ENCODE assay signal across 1 cellular context in the genomic region with DNA sequence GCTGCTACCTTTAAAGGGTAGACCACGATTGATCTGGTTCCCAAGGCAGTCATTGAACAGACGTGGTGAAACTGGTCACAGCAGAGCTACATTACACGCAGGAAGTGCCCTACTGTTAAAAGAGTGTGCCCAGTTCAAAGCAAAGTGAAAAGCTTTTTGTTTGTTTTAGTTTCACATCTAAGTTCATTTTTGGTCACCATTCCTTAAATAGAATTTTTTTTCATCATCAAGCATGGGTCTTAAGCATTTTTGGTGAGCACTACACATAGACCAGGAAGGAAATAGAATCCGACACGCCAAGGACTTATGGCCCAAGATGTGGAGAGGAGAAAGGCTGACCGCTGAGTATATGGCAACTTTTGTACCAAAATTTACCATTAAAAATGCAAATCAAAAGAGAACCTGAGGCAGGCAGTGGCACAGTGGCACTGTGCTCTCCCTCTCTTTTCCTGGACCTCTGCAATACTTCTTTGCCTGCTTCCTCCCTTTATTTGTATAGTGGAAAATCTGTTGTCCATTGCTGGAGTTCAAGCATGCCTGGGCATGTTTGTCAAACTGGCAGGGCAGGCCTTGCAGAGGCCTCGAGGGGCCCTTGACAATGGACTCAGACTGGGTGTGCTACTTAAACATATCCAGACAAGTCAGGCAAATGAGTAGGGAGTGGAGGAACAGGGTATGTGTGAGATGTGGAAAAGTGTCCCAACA.
A peak's percentile ranks its signal among the peaks of the same experiment; 100 is the strongest.
TF ChIP-seq lines count a peak whose summit lies in the region.

No MANE protein-coding gene starts in this region.

TF ChIP-seq in HepG2, 621 proteins besides CTCF, POLR2A, EP300 and RAD21 (continued from another document and continues in another):
- TF ChIP-seq, protein P1, sequence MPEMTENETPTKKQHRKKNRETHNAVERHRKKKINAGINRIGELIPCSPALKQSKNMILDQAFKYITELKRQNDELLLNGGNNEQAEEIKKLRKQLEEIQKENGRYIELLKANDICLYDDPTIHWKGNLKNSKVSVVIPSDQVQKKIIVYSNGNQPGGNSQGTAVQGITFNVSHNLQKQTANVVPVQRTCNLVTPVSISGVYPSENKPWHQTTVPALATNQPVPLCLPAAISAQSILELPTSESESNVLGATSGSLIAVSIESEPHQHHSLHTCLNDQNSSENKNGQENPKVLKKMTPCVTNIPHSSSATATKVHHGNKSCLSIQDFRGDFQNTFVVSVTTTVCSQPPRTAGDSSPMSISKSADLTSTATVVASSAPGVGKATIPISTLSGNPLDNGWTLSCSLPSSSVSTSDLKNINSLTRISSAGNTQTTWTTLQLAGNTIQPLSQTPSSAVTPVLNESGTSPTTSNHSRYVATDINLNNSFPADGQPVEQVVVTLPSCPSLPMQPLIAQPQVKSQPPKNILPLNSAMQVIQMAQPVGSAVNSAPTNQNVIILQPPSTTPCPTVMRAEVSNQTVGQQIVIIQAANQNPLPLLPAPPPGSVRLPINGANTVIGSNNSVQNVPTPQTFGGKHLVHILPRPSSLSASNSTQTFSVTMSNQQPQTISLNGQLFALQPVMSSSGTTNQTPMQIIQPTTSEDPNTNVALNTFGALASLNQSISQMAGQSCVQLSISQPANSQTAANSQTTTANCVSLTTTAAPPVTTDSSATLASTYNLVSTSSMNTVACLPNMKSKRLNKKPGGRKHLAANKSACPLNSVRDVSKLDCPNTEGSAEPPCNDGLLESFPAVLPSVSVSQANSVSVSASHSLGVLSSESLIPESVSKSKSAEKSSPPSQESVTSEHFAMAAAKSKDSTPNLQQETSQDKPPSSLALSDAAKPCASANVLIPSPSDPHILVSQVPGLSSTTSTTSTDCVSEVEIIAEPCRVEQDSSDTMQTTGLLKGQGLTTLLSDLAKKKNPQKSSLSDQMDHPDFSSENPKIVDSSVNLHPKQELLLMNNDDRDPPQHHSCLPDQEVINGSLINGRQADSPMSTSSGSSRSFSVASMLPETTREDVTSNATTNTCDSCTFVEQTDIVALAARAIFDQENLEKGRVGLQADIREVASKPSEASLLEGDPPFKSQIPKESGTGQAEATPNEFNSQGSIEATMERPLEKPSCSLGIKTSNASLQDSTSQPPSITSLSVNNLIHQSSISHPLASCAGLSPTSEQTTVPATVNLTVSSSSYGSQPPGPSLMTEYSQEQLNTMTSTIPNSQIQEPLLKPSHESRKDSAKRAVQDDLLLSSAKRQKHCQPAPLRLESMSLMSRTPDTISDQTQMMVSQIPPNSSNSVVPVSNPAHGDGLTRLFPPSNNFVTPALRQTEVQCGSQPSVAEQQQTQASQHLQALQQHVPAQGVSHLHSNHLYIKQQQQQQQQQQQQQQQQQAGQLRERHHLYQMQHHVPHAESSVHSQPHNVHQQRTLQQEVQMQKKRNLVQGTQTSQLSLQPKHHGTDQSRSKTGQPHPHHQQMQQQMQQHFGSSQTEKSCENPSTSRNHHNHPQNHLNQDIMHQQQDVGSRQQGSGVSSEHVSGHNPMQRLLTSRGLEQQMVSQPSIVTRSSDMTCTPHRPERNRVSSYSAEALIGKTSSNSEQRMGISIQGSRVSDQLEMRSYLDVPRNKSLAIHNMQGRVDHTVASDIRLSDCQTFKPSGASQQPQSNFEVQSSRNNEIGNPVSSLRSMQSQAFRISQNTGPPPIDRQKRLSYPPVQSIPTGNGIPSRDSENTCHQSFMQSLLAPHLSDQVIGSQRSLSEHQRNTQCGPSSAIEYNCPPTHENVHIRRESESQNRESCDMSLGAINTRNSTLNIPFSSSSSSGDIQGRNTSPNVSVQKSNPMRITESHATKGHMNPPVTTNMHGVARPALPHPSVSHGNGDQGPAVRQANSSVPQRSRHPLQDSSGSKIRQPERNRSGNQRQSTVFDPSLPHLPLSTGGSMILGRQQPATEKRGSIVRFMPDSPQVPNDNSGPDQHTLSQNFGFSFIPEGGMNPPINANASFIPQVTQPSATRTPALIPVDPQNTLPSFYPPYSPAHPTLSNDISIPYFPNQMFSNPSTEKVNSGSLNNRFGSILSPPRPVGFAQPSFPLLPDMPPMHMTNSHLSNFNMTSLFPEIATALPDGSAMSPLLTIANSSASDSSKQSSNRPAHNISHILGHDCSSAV (CRISPR knock-in tag; IDR thresholded peaks at IDR 0.05; ENCODE audit: borderline replicate concordance) = no peak
- no peak for TF ChIP-seq EZH2 (conservative IDR thresholded peaks at IDR 0.05; ENCODE audit: low read depth, low read length)
- TF ChIP-seq, protein P2, sequence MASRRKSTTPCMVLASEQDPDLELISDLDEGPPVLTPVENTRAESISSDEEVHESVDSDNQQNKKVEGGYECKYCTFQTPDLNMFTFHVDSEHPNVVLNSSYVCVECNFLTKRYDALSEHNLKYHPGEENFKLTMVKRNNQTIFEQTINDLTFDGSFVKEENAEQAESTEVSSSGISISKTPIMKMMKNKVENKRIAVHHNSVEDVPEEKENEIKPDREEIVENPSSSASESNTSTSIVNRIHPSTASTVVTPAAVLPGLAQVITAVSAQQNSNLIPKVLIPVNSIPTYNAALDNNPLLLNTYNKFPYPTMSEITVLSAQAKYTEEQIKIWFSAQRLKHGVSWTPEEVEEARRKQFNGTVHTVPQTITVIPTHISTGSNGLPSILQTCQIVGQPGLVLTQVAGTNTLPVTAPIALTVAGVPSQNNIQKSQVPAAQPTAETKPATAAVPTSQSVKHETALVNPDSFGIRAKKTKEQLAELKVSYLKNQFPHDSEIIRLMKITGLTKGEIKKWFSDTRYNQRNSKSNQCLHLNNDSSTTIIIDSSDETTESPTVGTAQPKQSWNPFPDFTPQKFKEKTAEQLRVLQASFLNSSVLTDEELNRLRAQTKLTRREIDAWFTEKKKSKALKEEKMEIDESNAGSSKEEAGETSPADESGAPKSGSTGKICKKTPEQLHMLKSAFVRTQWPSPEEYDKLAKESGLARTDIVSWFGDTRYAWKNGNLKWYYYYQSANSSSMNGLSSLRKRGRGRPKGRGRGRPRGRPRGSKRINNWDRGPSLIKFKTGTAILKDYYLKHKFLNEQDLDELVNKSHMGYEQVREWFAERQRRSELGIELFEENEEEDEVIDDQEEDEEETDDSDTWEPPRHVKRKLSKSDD (CRISPR knock-in tag; IDR thresholded peaks at IDR 0.05; ENCODE audit: low read depth) = no peak
- no peak for TF ChIP-seq ADNP (CRISPR knock-in tag; IDR thresholded peaks at IDR 0.05)
- TF ChIP-seq ZNF773 (CRISPR knock-in tag; IDR thresholded peaks at IDR 0.05; ENCODE audit: borderline replicate concordance) = no peak
- 0 out of 2 replicates have a peak, but pooled peaks have one; percentile 51 for TF ChIP-seq ZC3H13 (CRISPR knock-in tag; IDR thresholded peaks at IDR 0.05)
- TF ChIP-seq ZNF510 (CRISPR knock-in tag; IDR thresholded peaks at IDR 0.05; ENCODE audit: low read depth) = peak; percentile 86
- TF ChIP-seq NR2F1 (CRISPR knock-in tag; IDR thresholded peaks at IDR 0.05) = peak in 1 of 2 experiments; percentile 47; a peak in 2 of 4 replicates
- peak; percentile 70 for TF ChIP-seq ASH2L (IDR thresholded peaks at IDR 0.05; ENCODE audit: insufficient read length, low read depth, low read length)
- TF ChIP-seq, protein P3, sequence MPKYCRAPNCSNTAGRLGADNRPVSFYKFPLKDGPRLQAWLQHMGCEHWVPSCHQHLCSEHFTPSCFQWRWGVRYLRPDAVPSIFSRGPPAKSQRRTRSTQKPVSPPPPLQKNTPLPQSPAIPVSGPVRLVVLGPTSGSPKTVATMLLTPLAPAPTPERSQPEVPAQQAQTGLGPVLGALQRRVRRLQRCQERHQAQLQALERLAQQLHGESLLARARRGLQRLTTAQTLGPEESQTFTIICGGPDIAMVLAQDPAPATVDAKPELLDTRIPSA (CRISPR knock-in tag; IDR thresholded peaks at IDR 0.05; ENCODE audit: borderline replicate concordance) = no peak
- TF ChIP-seq MAF1 (CRISPR knock-in tag; IDR thresholded peaks at IDR 0.05; ENCODE audit: borderline replicate concordance) = no peak
- TF ChIP-seq ZZZ3 (CRISPR knock-in tag; IDR thresholded peaks at IDR 0.05; ENCODE audit: borderline replicate concordance) = no peak
- no peak for TF ChIP-seq GTF3A (CRISPR knock-in tag; conservative IDR thresholded peaks at IDR 0.05)
- TF ChIP-seq RXRB (CRISPR knock-in tag; IDR thresholded peaks at IDR 0.05; ENCODE audit: borderline replicate concordance) = peak; percentile 83
- TF ChIP-seq AKAP8 (CRISPR knock-in tag; IDR thresholded peaks at IDR 0.05) = no peak
- TF ChIP-seq, protein P4, sequence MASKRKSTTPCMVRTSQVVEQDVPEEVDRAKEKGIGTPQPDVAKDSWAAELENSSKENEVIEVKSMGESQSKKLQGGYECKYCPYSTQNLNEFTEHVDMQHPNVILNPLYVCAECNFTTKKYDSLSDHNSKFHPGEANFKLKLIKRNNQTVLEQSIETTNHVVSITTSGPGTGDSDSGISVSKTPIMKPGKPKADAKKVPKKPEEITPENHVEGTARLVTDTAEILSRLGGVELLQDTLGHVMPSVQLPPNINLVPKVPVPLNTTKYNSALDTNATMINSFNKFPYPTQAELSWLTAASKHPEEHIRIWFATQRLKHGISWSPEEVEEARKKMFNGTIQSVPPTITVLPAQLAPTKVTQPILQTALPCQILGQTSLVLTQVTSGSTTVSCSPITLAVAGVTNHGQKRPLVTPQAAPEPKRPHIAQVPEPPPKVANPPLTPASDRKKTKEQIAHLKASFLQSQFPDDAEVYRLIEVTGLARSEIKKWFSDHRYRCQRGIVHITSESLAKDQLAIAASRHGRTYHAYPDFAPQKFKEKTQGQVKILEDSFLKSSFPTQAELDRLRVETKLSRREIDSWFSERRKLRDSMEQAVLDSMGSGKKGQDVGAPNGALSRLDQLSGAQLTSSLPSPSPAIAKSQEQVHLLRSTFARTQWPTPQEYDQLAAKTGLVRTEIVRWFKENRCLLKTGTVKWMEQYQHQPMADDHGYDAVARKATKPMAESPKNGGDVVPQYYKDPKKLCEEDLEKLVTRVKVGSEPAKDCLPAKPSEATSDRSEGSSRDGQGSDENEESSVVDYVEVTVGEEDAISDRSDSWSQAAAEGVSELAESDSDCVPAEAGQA (IDR thresholded peaks at IDR 0.05; ENCODE audit: low read depth) = no peak
- TF ChIP-seq, protein P4 (CRISPR knock-in tag; IDR thresholded peaks at IDR 0.05; ENCODE audit: borderline replicate concordance) = no peak
- TF ChIP-seq ZNF530 (CRISPR knock-in tag; IDR thresholded peaks at IDR 0.05; ENCODE audit: low read depth) = no peak
- 0 out of 2 replicates have a peak, but pooled peaks have one; percentile 25 for TF ChIP-seq JUN (CRISPR knock-in tag; IDR thresholded peaks at IDR 0.05)
- TF ChIP-seq, protein P5, sequence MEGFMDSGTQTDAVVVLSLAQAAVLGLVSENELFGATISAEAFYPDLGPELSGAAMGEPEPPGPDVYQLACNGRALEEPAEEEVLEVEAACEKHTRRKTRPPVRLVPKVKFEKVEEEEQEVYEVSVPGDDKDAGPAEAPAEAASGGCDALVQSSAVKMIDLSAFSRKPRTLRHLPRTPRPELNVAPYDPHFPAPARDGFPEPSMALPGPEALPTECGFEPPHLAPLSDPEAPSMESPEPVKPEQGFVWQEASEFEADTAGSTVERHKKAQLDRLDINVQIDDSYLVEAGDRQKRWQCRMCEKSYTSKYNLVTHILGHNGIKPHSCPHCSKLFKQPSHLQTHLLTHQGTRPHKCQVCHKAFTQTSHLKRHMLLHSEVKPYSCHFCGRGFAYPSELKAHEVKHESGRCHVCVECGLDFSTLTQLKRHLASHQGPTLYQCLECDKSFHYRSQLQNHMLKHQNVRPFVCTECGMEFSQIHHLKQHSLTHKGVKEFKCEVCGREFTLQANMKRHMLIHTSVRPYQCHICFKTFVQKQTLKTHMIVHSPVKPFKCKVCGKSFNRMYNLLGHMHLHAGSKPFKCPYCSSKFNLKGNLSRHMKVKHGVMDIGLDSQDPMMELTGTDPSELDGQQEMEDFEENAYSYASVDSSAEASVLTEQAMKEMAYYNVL (CRISPR knock-in tag; IDR thresholded peaks at IDR 0.05; ENCODE audit: borderline replicate concordance) = peak; percentile 81; the same call in 1 of the 2 replicates
- TF ChIP-seq ZNF589 (CRISPR knock-in tag; conservative IDR thresholded peaks at IDR 0.05) = no peak
- TF ChIP-seq, protein P6, sequence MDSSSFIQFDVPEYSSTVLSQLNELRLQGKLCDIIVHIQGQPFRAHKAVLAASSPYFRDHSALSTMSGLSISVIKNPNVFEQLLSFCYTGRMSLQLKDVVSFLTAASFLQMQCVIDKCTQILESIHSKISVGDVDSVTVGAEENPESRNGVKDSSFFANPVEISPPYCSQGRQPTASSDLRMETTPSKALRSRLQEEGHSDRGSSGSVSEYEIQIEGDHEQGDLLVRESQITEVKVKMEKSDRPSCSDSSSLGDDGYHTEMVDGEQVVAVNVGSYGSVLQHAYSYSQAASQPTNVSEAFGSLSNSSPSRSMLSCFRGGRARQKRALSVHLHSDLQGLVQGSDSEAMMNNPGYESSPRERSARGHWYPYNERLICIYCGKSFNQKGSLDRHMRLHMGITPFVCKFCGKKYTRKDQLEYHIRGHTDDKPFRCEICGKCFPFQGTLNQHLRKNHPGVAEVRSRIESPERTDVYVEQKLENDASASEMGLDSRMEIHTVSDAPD (CRISPR knock-in tag; IDR thresholded peaks at IDR 0.05) = no peak
- no peak for TF ChIP-seq ZNF629 (CRISPR knock-in tag; conservative IDR thresholded peaks at IDR 0.05)
- no peak for TF ChIP-seq SRSF1 (optimal IDR thresholded peaks at IDR 0.05; ENCODE audit: low read depth, low read length)
